1 cellular context compared by ENCODE assay signal in the genomic region with DNA sequence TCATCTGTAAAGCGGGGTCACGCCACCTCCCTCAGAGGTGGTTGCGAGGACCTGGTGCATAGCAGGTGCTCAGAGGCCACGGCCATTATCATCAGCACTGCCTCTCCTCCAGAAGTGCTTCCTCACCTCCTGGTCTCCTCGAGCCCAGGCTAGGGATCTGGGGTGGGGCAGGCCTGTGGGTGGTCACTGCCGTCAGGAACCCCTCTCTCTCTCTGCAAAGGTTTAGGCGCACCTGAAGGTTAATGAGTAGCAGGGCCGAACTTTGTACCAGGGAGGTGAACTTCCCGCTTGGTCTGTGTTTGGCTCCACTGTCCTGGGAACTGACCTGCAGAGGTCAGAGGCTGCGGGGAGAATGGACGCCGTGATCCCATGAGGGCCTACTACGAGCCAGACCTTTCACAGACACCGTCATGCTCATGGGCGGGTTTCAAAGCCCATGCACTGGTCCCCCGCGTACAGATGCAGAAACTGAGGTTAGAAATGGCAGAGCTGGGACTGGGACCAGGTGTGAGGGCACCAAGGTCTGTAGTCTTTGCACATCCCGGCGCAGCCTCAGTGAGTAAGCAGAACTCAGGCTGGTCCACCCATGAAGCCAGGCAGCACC.
TF ChIP-seq lines count a peak whose summit lies in the region.

No MANE protein-coding gene starts in this region.

TF ChIP-seq in WTC11, 78 proteins besides CTCF, POLR2A, EP300 and RAD21:
- TF ChIP-seq ATF1 (CRISPR knock-in tag; IDR thresholded peaks at IDR 0.05): no peak
- TF ChIP-seq, protein P1, sequence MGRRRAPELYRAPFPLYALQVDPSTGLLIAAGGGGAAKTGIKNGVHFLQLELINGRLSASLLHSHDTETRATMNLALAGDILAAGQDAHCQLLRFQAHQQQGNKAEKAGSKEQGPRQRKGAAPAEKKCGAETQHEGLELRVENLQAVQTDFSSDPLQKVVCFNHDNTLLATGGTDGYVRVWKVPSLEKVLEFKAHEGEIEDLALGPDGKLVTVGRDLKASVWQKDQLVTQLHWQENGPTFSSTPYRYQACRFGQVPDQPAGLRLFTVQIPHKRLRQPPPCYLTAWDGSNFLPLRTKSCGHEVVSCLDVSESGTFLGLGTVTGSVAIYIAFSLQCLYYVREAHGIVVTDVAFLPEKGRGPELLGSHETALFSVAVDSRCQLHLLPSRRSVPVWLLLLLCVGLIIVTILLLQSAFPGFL (CRISPR knock-in tag; IDR thresholded peaks at IDR 0.05; ENCODE audit: borderline replicate concordance): no peak
- no peak for TF ChIP-seq SOX15 (CRISPR knock-in tag; IDR thresholded peaks at IDR 0.05)
- peak; percentile 21; the same call in 1 of the 2 replicates for TF ChIP-seq GABPB1 (CRISPR knock-in tag; IDR thresholded peaks at IDR 0.05)
